ENCODE assay signal across 19 cellular contexts in the genomic region with DNA sequence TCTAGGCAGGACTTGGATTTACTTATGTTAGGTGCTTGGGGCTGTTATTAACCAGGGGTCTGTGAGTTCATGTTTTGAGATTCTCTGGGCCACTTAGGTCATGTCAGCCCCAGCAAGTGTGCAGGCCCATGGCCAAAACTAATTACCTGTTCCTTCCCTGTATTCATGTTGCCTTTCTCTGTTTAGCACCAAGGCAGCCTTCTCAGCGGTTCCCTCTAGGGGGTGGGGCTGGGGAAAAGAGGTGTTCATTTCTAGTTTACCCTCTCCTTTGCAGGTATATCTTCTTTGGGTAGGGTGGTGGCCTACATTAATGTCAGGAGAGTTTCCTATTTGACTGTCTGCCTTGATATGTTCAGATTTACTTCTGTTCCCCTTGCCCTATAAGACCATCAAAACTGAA.
DNase-seq lines count a peak whose midpoint lies in the region; ATAC-seq, FAIRE-seq and TF ChIP-seq lines count a peak whose summit lies in the region.
"Had no signal": no experiment of that assay in that cellular context is flagged by ENCODE, and none has a peak within 500 bp of the region (broad histone marks: within the 10 kb centered on the region; RNA-seq: fewer than 3 reads in every experiment).

No MANE protein-coding gene starts in this region.

- no peak overlapping the region for H3K4me3 Mint-ChIP-seq in CD8-positive, alpha-beta T cell
- no peak overlapping the region for H3K4me3 Mint-ChIP-seq in activated B cell treated with CpG ODN at 0.5 μM for 24 hours
- H3K4me3 Mint-ChIP-seq in naive thymus-derived CD8-positive, alpha-beta T cell, result peak overlapping the region in 1 of 10 donors; percentile 1

- FAIRE-seq in GM12892 (lab: Jason Lieb, UNC), result peak; percentile 80

- 57% methylated on average over 1 of the region's 1 CpG for WGBS in prostate gland

- H3K36me3 ChIP-seq in CD8-positive, alpha-beta T cell (ENCODE audit: insufficient read depth, low read length), result no peaks in the 10 kb centered on the region
- no peaks in the 10 kb centered on the region for H3K36me3 ChIP-seq in prostate gland
- H3K36me3 ChIP-seq: Peyer's patch had no signal

- no peak for TF ChIP-seq CTCF in CD8-positive, alpha-beta T cell (IDR thresholded peaks at IDR 0.05)
- no peak for TF ChIP-seq CTCF in activated B cell treated with CpG ODN at 0.5 μM for 24 hours (IDR thresholded peaks at IDR 0.05)
- no peak for TF ChIP-seq CTCF in prostate gland (IDR thresholded peaks at IDR 0.05)

- H3K9me3 ChIP-seq in CD8-positive, alpha-beta T cell (ENCODE audit: low read length), result no peaks in the 10 kb centered on the region
- no peaks in the 10 kb centered on the region for H3K9me3 ChIP-seq in prostate gland
- H3K9me3 ChIP-seq: Peyer's patch, testis had no signal

- no peaks in the 10 kb centered on the region for H3K9me3 Mint-ChIP-seq in CD8-positive, alpha-beta T cell
- H3K9me3 Mint-ChIP-seq in activated B cell treated with CpG ODN at 0.5 μM for 24 hours, result no peaks in the 10 kb centered on the region
- no peaks in the 10 kb centered on the region for H3K9me3 Mint-ChIP-seq in naive thymus-derived CD8-positive, alpha-beta T cell

- H3K27ac Mint-ChIP-seq in CD8-positive, alpha-beta T cell, result peak overlapping the region; percentile 6
- H3K27ac Mint-ChIP-seq in activated B cell treated with CpG ODN at 0.5 μM for 24 hours, result peak overlapping the region; percentile 14
- peak overlapping the region in 6 of 10 donors; percentile 1 to 63 (median 10) for H3K27ac Mint-ChIP-seq in naive thymus-derived CD8-positive, alpha-beta T cell

- no peak overlapping the region for H3K27ac ChIP-seq in CD8-positive, alpha-beta T cell (ENCODE audit: low read depth, low read length)
- H3K27ac ChIP-seq in prostate gland, result no peak overlapping the region
- H3K27ac ChIP-seq: Peyer's patch, testis had no signal

- H3K4me1 ChIP-seq in CD8-positive, alpha-beta T cell (ENCODE audit: insufficient read depth, low read length), result peaks cover 10% of the 10 kb centered on the region
- no peaks in the 10 kb centered on the region for H3K4me1 ChIP-seq in prostate gland (replicated peaks)
- H3K4me1 ChIP-seq: testis had no signal

- peaks cover 56% of the 10 kb centered on the region for H3K4me1 Mint-ChIP-seq in CD8-positive, alpha-beta T cell (ENCODE audit: low read depth)
- H3K4me1 Mint-ChIP-seq in activated B cell treated with CpG ODN at 0.5 μM for 24 hours, result peaks cover 66% of the 10 kb centered on the region
- H3K4me1 Mint-ChIP-seq in naive thymus-derived CD8-positive, alpha-beta T cell, result peaks cover 9 to 64% (median 56%) of the 10 kb centered on the region in 4 donors

- no peak for TF ChIP-seq POLR2A in GM12892 (IDR thresholded peaks at IDR 0.05; ENCODE audit: low read depth, low read length)
- no peak for TF ChIP-seq POLR2A in prostate gland (IDR thresholded peaks at IDR 0.05)

- peaks cover 4% of the 10 kb centered on the region for H3K36me3 Mint-ChIP-seq in CD8-positive, alpha-beta T cell
- H3K36me3 Mint-ChIP-seq in activated B cell treated with CpG ODN at 0.5 μM for 24 hours (ENCODE audit: low read depth), result no peaks in the 10 kb centered on the region
- H3K36me3 Mint-ChIP-seq in naive thymus-derived CD8-positive, alpha-beta T cell, result peaks cover 0 to 11% (median 0%) of the 10 kb centered on the region in 3 donors

- H3K27me3 ChIP-seq in CD8-positive, alpha-beta T cell (ENCODE audit: insufficient read depth, low read length), result no peaks in the 10 kb centered on the region
- no peaks in the 10 kb centered on the region for H3K27me3 ChIP-seq in prostate gland (replicated peaks; ENCODE audit: insufficient read depth)
- H3K27me3 ChIP-seq: Peyer's patch, testis had no signal

- DNase-seq in CD8-positive, alpha-beta T cell, result peak in 1 of 7 experiments; percentile 7
- DNase-seq in GM12892 (ENCODE audit: insufficient read length), result no peak
- no peak for DNase-seq in activated B cell treated with CpG ODN at 0.5 μM for 24 hours
- DNase-seq in naive thymus-derived CD8-positive, alpha-beta T cell, result no peak
- no peak for DNase-seq in Ammon's horn (ENCODE audit: low spot score)
- DNase-seq in DMS53 (lab: John Stamatoyannopoulos, UW), result no peak
- DNase-seq in prostate gland (ENCODE audit: low spot score), result no peak
- DNase-seq: activated CD8-positive, alpha-beta memory T cell treated with anti-CD3 and anti-CD28 coated beads for 24 hours; central memory CD4-positive, alpha-beta T cell; DMS153; effector CD4-positive, alpha-beta T cell; GOT3; kidney glomerular epithelial cell; NCI-H1436; NCI-H446 treated with DMSO at 0.1 percent for 48 hours; stimulated activated CD4-positive, alpha-beta T cell treated with anti-CD3 and anti-CD28 coated beads, Interleukin-4, amount 100 ng/mL, for 1 hour; testis had no signal

- POLR2A ChIA-PET in CD8-positive, alpha-beta T cell (lab: Charles Lee), result no interaction called here
- POLR2A ChIA-PET in activated B cell treated with CpG ODN at 0.5 μM for 24 hours (lab: Charles Lee), result no interaction called here
- POLR2A ChIA-PET in naive thymus-derived CD8-positive, alpha-beta T cell (lab: Charles Lee), result interaction anchor here (0.7 kb wide), 1 partner anchor 895 kb away, joined by 3 read pairs; no protein-coding TSS in a partner anchor

- no peaks in the 10 kb centered on the region for H3K27me3 Mint-ChIP-seq in CD8-positive, alpha-beta T cell (ENCODE audit: low read depth)
- no peaks in the 10 kb centered on the region for H3K27me3 Mint-ChIP-seq in activated B cell treated with CpG ODN at 0.5 μM for 24 hours
- H3K27me3 Mint-ChIP-seq in naive thymus-derived CD8-positive, alpha-beta T cell, result no peaks in the 10 kb centered on the region

- ATAC-seq in CD8-positive, alpha-beta T cell, result no peak
- ATAC-seq in activated B cell treated with CpG ODN at 0.5 μM for 24 hours (ENCODE audit: low read depth) (no peak), GM21447 (IDR thresholded peaks at IDR 0.05; ENCODE audit: unreplicated experiment) (no peak)
- peak in 1 of 2 donors; percentile 45 for ATAC-seq in naive thymus-derived CD8-positive, alpha-beta T cell

- CTCF ChIA-PET in CD8-positive, alpha-beta T cell (lab: Charles Lee), result interaction anchor here (0.7 to 1.8 kb wide), 3 partner anchors 9 to 326 kb away, joined by 3 to 7 read pairs (median 3); a partner anchor contains a TSS
- CTCF ChIA-PET in activated B cell treated with CpG ODN at 0.5 μM for 24 hours (lab: Charles Lee), result interaction anchor here (1.1 to 2.4 kb wide), 5 partner anchors 9 to 62 kb away, joined by 3 to 9 read pairs (median 4); a partner anchor contains a TSS

- H3K4me3 ChIP-seq in CD8-positive, alpha-beta T cell (ENCODE audit: low read depth, low read length), result no peak overlapping the region
- H3K4me3 ChIP-seq in prostate gland, result no peak overlapping the region
- H3K4me3 ChIP-seq: Peyer's patch, testis had no signal

- intact Hi-C loops in CD8-positive, alpha-beta T cell (cut with DNase I, micrococcal nuclease), result loop anchor here in 1 of 2 experiments (10.0 kb wide), 1 partner anchor 733 kb away; no protein-coding TSS in a partner anchor
- intact Hi-C loops in activated B cell treated with CpG ODN at 0.5 μM for 24 hours (cut with micrococcal nuclease), result loop anchor here (1.0 to 2.0 kb wide), 2 partner anchors 9 to 15 kb away; no protein-coding TSS in a partner anchor
- intact Hi-C loops in prostate gland (cut with DNase I), result loop anchor here (10.0 kb wide), 1 partner anchor 1077 kb away; no protein-coding TSS in a partner anchor
